In the genomic region with DNA sequence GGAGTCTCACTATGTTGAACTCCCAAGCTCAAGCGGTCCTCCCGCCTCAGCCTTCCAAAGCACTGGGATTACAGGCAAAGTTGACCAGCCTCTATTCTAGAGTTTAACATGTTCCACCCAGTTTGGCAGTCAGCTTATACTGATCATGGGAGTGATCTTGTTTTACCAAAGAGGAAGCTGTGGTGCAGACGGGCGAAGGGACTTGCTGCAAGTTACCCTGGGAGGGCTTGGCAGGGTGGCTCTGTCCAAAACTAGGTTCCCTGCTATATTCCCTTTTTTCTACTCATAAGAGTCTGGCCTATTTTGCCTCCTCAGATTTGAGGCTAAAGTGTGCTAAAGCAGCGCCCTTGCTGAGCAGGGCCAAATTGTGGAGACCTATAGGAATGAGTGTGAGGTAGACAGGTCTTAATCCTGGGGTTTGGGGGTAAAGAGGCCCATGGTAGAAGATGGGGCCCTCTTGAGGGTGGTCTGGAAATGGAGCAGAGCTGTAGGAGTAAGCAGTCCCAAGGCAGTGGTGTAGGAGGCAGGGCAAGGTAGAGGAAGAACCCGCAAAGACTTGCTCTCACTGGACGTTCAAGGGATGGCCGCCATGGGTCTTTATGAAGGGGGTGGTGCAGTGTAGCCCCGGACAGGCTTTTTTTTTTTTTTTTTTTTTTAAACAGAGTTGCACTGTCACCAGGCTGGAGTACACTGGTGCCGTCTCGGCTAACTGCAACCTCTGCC, we compare ENCODE assay signal across 7 cellular contexts. TPM values are rescaled to one million over a fixed set of nuclear protein-coding genes. Genes with fewer than 3 reads are reported as not detected.
DNase-seq lines count a peak whose midpoint lies in the region; ATAC-seq lines count a peak whose summit lies in the region.
"Had no signal": no experiment of that assay in that cellular context is flagged by ENCODE, and none has a peak within 500 bp of the region (broad histone marks: within the 10 kb centered on the region; RNA-seq: fewer than 3 reads in every experiment).

No MANE protein-coding gene starts in this region.

- no peaks in the 10 kb centered on the region for H3K27me3 Mint-ChIP-seq in activated CD8-positive, alpha-beta memory T cell treated with anti-CD3 and anti-CD28 coated beads, Interleukin-2, amount 10 ng/mL, durations not matched to agents 7 days and 5 days
- H3K27me3 Mint-ChIP-seq in activated CD8-positive, alpha-beta T cell treated with anti-CD3 and anti-CD28 coated beads, Interleukin-2, amount 10 ng/mL, durations not matched to agents 7 days and 5 days (ENCODE audit: low read depth), result no peaks in the 10 kb centered on the region

- H3K27ac Mint-ChIP-seq in activated CD8-positive, alpha-beta memory T cell treated with anti-CD3 and anti-CD28 coated beads, Interleukin-2, amount 10 ng/mL, durations not matched to agents 7 days and 5 days, result peak overlapping the region; percentile 86
- H3K27ac Mint-ChIP-seq in activated CD8-positive, alpha-beta T cell treated with anti-CD3 and anti-CD28 coated beads, Interleukin-2, amount 10 ng/mL, durations not matched to agents 7 days and 5 days, result peak overlapping the region; percentile 94

- no peaks in the 10 kb centered on the region for H3K9me3 Mint-ChIP-seq in activated CD8-positive, alpha-beta memory T cell treated with anti-CD3 and anti-CD28 coated beads, Interleukin-2, amount 10 ng/mL, durations not matched to agents 7 days and 5 days (ENCODE audit: low read depth)
- H3K9me3 Mint-ChIP-seq in activated CD8-positive, alpha-beta T cell treated with anti-CD3 and anti-CD28 coated beads, Interleukin-2, amount 10 ng/mL, durations not matched to agents 7 days and 5 days (ENCODE audit: insufficient read depth), result no peaks in the 10 kb centered on the region

- CTCF ChIA-PET in activated CD8-positive, alpha-beta memory T cell treated with anti-CD3 and anti-CD28 coated beads, Interleukin-2, amount 10 ng/mL, durations not matched to agents 7 days and 5 days (lab: Charles Lee), result interaction anchor here (0.6 to 16.7 kb wide), 10 partner anchors 10 to 506 kb away, joined by 3 to 260 read pairs (median 4); a partner anchor contains a TSS
- CTCF ChIA-PET in activated CD8-positive, alpha-beta T cell treated with anti-CD3 and anti-CD28 coated beads, Interleukin-2, amount 10 ng/mL, durations not matched to agents 7 days and 5 days (lab: Charles Lee), result interaction anchor here (0.7 to 3.5 kb wide), 6 partner anchors 10 to 82 kb away, joined by 4 to 34 read pairs (median 6); no protein-coding TSS in a partner anchor

- H3K4me2 ChIP-seq in skeletal muscle satellite cell (ENCODE audit: low read length), result peak overlapping the region; percentile 97

- no peaks in the 10 kb centered on the region for H3K27me3 ChIP-seq in skeletal muscle satellite cell (ENCODE audit: control insufficient read depth, insufficient read depth, low read length)

- H3K4me1 ChIP-seq in skeletal muscle satellite cell (ENCODE audit: control insufficient read depth, insufficient read depth, low read length), result peaks cover 25% of the 10 kb centered on the region

- H3K4me1 Mint-ChIP-seq in activated CD8-positive, alpha-beta memory T cell treated with anti-CD3 and anti-CD28 coated beads, Interleukin-2, amount 10 ng/mL, durations not matched to agents 7 days and 5 days, result peaks cover 71% of the 10 kb centered on the region
- H3K4me1 Mint-ChIP-seq in activated CD8-positive, alpha-beta T cell treated with anti-CD3 and anti-CD28 coated beads, Interleukin-2, amount 10 ng/mL, durations not matched to agents 7 days and 5 days (ENCODE audit: low read depth), result peaks cover 73% of the 10 kb centered on the region

- POLR2A ChIA-PET in activated CD8-positive, alpha-beta T cell treated with anti-CD3 and anti-CD28 coated beads, Interleukin-2, amount 10 ng/mL, durations not matched to agents 7 days and 5 days (lab: Charles Lee), result interaction anchor here (1.1 to 11.9 kb wide), 4 partner anchors 8 to 82 kb away, joined by 4 to 192 read pairs (median 16); a partner anchor contains a TSS

- peak overlapping the region; percentile 4 for H3K9ac ChIP-seq in skeletal muscle satellite cell (ENCODE audit: low read depth, low read length)

- H3K4me3 Mint-ChIP-seq in activated CD8-positive, alpha-beta memory T cell treated with anti-CD3 and anti-CD28 coated beads, Interleukin-2, amount 10 ng/mL, durations not matched to agents 7 days and 5 days, result peak overlapping the region; percentile 87
- peak overlapping the region; percentile 88 for H3K4me3 Mint-ChIP-seq in activated CD8-positive, alpha-beta T cell treated with anti-CD3 and anti-CD28 coated beads, Interleukin-2, amount 10 ng/mL, durations not matched to agents 7 days and 5 days

- DNase-seq in activated CD8-positive, alpha-beta memory T cell treated with anti-CD3 and anti-CD28 coated beads, Interleukin-2, amount 10 ng/mL, durations not matched to agents 7 days and 5 days, result no peak
- no peak for DNase-seq in activated CD8-positive, alpha-beta memory T cell treated with anti-CD3 and anti-CD28 coated beads, Interleukin-2, amount 50 U/mL, for 4 hours
- DNase-seq in activated CD8-positive, alpha-beta T cell treated with anti-CD3 and anti-CD28 coated beads, Interleukin-2, amount 10 ng/mL, durations not matched to agents 7 days and 5 days, result no peak
- DNase-seq: islet precursor cell had no signal

- H3K9me3 ChIP-seq in skeletal muscle satellite cell (replicated peaks; ENCODE audit: low read length), result no peaks in the 10 kb centered on the region

- peaks cover 60% of the 10 kb centered on the region for H3K36me3 Mint-ChIP-seq in activated CD8-positive, alpha-beta memory T cell treated with anti-CD3 and anti-CD28 coated beads, Interleukin-2, amount 10 ng/mL, durations not matched to agents 7 days and 5 days
- H3K36me3 Mint-ChIP-seq in activated CD8-positive, alpha-beta T cell treated with anti-CD3 and anti-CD28 coated beads, Interleukin-2, amount 10 ng/mL, durations not matched to agents 7 days and 5 days (ENCODE audit: low read depth), result peaks cover 62% of the 10 kb centered on the region

- H3K4me3 ChIP-seq in skeletal muscle satellite cell (ENCODE audit: low read length), result no peak overlapping the region

- no peak for ATAC-seq in activated CD8-positive, alpha-beta memory T cell treated with anti-CD3 and anti-CD28 coated beads, Interleukin-2, amount 10 ng/mL, durations not matched to agents 7 days and 5 days
- no peak for ATAC-seq in activated CD8-positive, alpha-beta T cell treated with anti-CD3 and anti-CD28 coated beads, Interleukin-2, amount 10 ng/mL, durations not matched to agents 7 days and 5 days
- no peak for ATAC-seq in HG03378 (IDR thresholded peaks at IDR 0.05; ENCODE audit: unreplicated experiment)
- no peak for ATAC-seq in GM19324 (IDR thresholded peaks at IDR 0.05; ENCODE audit: low FRiP score, unreplicated experiment)

- peaks cover 69% of the 10 kb centered on the region for H3K36me3 ChIP-seq in skeletal muscle satellite cell (ENCODE audit: insufficient read depth, low read length)

RNA-seq across cellular contexts. Expression of a gene that starts 3.3 kb away (rescaled TPM):
- total RNA-seq in activated CD8-positive, alpha-beta memory T cell treated with anti-CD3 and anti-CD28 coated beads, Interleukin-2, amount 10 ng/mL, durations not matched to agents 7 days and 5 days, result 1,000 to 10,000 TPM; 3,135 to 3,310 TPM
- total RNA-seq in activated CD8-positive, alpha-beta T cell treated with anti-CD3 and anti-CD28 coated beads, Interleukin-2, amount 10 ng/mL, durations not matched to agents 7 days and 5 days, result 1,000 to 10,000 TPM; 3,024 to 3,056 TPM
- total RNA-seq in skeletal muscle satellite cell (2012; rRNA removed), result 716 and 761 TPM in 2 replicates

RNA-seq across cellular contexts. Expression of a gene that starts 13.7 kb away (rescaled TPM):
- 1 to 10 TPM; 4.0 to 4.1 TPM for total RNA-seq in activated CD8-positive, alpha-beta memory T cell treated with anti-CD3 and anti-CD28 coated beads, Interleukin-2, amount 10 ng/mL, durations not matched to agents 7 days and 5 days
- total RNA-seq in activated CD8-positive, alpha-beta T cell treated with anti-CD3 and anti-CD28 coated beads, Interleukin-2, amount 10 ng/mL, durations not matched to agents 7 days and 5 days, result 10 to 100 TPM; 17.4 to 21.5 TPM
- not detected in 2 replicates for total RNA-seq in skeletal muscle satellite cell (2012; rRNA removed)

RNA-seq across cellular contexts. Expression of a gene that starts 18.5 kb away (rescaled TPM):
- total RNA-seq in activated CD8-positive, alpha-beta memory T cell treated with anti-CD3 and anti-CD28 coated beads, Interleukin-2, amount 10 ng/mL, durations not matched to agents 7 days and 5 days, result not detected
- not detected for total RNA-seq in activated CD8-positive, alpha-beta T cell treated with anti-CD3 and anti-CD28 coated beads, Interleukin-2, amount 10 ng/mL, durations not matched to agents 7 days and 5 days
- total RNA-seq in skeletal muscle satellite cell (2012; rRNA removed), result not detected in 2 replicates

RNA-seq across cellular contexts. Expression of a gene that starts 18.9 kb away (rescaled TPM):
- total RNA-seq in activated CD8-positive, alpha-beta memory T cell treated with anti-CD3 and anti-CD28 coated beads, Interleukin-2, amount 10 ng/mL, durations not matched to agents 7 days and 5 days, result not detected
- total RNA-seq in activated CD8-positive, alpha-beta T cell treated with anti-CD3 and anti-CD28 coated beads, Interleukin-2, amount 10 ng/mL, durations not matched to agents 7 days and 5 days, result not detected
- not detected in 2 replicates for total RNA-seq in skeletal muscle satellite cell (2012; rRNA removed)

RNA-seq across cellular contexts. Expression of a gene that starts 19.6 kb away (rescaled TPM):
- 100 to 1,000 TPM; 545 to 682 TPM for total RNA-seq in activated CD8-positive, alpha-beta memory T cell treated with anti-CD3 and anti-CD28 coated beads, Interleukin-2, amount 10 ng/mL, durations not matched to agents 7 days and 5 days
- total RNA-seq in activated CD8-positive, alpha-beta T cell treated with anti-CD3 and anti-CD28 coated beads, Interleukin-2, amount 10 ng/mL, durations not matched to agents 7 days and 5 days, result 100 to 1,000 TPM; 515 to 537 TPM
- 43.9 and 48.3 TPM in 2 replicates for total RNA-seq in skeletal muscle satellite cell (2012; rRNA removed)
